ENCODE assay signal across 23 cellular contexts in the genomic region with DNA sequence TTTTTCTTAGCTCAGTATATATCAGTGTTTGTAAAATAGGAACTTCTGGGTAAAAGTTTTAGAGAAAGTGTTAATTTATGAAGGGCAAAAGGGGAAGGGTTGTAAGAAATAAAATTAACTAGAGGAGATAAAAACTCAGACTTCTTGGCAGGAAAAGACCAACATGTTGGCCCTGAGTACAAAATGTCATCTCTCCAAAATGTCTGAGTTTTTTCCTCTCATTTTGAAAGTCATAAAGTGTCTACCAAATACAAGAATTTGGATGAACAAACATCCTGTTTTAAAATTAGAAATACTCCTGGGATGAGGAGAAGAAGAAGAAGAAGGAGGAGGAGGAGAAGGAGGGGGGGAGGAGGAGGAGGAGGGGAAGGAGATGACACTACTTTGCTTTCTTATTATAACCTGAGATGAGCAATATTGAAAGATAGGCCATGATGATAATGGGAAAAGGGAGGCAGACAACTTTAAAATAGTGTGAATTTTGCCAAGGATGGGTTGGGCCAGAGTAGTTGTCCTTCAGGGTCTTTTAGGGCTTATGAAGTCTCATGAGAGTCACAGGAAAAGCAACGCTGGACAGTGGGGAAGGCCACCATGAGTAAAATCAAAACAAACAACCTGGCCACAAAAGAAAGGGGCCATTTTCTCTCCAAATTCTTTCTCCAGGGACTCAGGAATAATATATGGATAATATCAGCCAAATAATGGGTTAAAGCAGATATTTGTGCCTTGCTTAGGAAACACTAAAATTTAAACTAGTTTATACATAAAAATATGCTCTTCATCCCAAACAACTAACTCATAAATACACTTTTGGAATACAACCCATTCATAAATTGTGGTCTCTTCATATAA.
"Had no signal": no experiment of that assay in that cellular context is flagged by ENCODE, and none has a peak within 500 bp of the region (broad histone marks: within the 10 kb centered on the region; RNA-seq: fewer than 3 reads in every experiment).

No MANE protein-coding gene starts in this region.

- H3K4me3 ChIP-seq: adrenal gland, ascending aorta, spleen, testis, vagina had no signal

- H3K9me3 ChIP-seq: adrenal gland, ascending aorta, testis, vagina had no signal

- DNase-seq: activated B cell treated with CpG ODN at 0.5 μM for 24 hours; activated CD4-positive, alpha-beta T cell treated with anti-CD3 and anti-CD28 coated beads for 36 hours; activated CD4-positive, alpha-beta T cell treated with anti-CD3 and anti-CD28 coated beads, Interleukin-2, amount 50 U/mL, for 4 hours; activated CD8-positive, alpha-beta memory T cell treated with anti-CD3 and anti-CD28 coated beads for 24 hours; activated CD8-positive, alpha-beta memory T cell treated with anti-CD3 and anti-CD28 coated beads, Interleukin-2, amount 50 U/mL, for 4 hours; activated T-cell treated with anti-CD3 and anti-CD28 coated beads, Interleukin-2, amount 50 U/mL, for 24 hours; adrenal gland; brain microvascular endothelial cell; central memory CD4-positive, alpha-beta T cell; dermis blood vessel endothelial cell; effector CD8-positive, alpha-beta T cell; midbrain; occipital lobe; spleen; stimulated activated CD4-positive, alpha-beta T cell treated with anti-CD3 and anti-CD28 coated beads, Interleukin-4, amount 100 ng/mL, for 1 hour; stimulated activated naive CD4-positive, alpha-beta T cell; T-helper 17 cell; testis had no signal

- ATAC-seq: activated CD4-positive, alpha-beta T cell treated with anti-CD3 and anti-CD28 coated beads for 36 hours; activated T-helper 17 cell treated with anti-CD3 and anti-CD28 coated beads, Interleukin-2, amount 50 U/mL, for 72 hours; esophagus mucosa; left lobe of liver; T-helper 17 cell had no signal

- H3K27ac ChIP-seq: adrenal gland, ascending aorta, brain microvascular endothelial cell, spleen, testis, vagina had no signal

- H3K27me3 ChIP-seq: adrenal gland, ascending aorta, brain microvascular endothelial cell, spleen, testis, vagina had no signal

- H3K36me3 ChIP-seq: adrenal gland, ascending aorta, brain microvascular endothelial cell, spleen, vagina had no signal

- H3K4me1 ChIP-seq: adrenal gland, ascending aorta, spleen, testis, vagina had no signal
